ENCODE assay signal across 27 cellular contexts in the genomic region with DNA sequence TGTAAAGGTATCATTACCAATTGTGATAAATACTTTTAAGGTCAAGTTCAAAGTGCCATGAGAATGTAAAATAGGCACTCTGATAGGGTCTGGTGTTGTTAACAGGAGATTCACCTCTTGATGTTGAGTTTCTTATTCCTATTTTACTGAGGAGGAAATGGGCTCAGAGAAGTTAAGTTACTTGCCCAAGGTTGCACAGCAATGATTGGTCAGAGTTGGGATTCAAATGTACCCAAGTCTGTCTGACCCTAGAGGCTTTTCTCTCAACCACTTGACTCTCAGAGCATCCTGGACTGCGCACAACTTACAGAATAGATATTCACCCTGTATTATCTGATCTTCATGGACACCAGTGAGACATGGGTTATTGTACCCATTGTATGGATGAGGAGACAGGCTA. TPM values are rescaled to one million over a fixed set of nuclear protein-coding genes. Genes with fewer than 3 reads are reported as not detected.
"Had no signal": no experiment of that assay in that cellular context is flagged by ENCODE, and none has a peak within 500 bp of the region (broad histone marks: within the 10 kb centered on the region; RNA-seq: fewer than 3 reads in every experiment).

No MANE protein-coding gene starts in this region.

- H3K27me3 Mint-ChIP-seq: activated naive CD4-positive, alpha-beta T cell treated with anti-CD3 and anti-CD28 coated beads, Interleukin-2, amount 50 U/mL, for 24 hours had no signal

- FAIRE-seq: bronchial epithelial cell, RCC 7860 had no signal

- H3K4me3 Mint-ChIP-seq: activated CD8-positive, alpha-beta T cell treated with anti-CD3 and anti-CD28 coated beads, Interleukin-2, amount 10 ng/mL, durations not matched to agents 7 days and 5 days; activated naive CD4-positive, alpha-beta T cell treated with anti-CD3 and anti-CD28 coated beads, Interleukin-2, amount 50 U/mL, for 24 hours; activated T-cell treated with anti-CD3 and anti-CD28 coated beads, Interleukin-2, amount 50 U/mL, for 24 hours; activated T-helper 1 cell treated with anti-CD3 and anti-CD28 coated beads, Interleukin-12 subunit alpha, Interleukin-12 subunit beta, Interleukin-2, Interleukin-4 antibody, amounts not matched to agents 30 ng/mL and 10 ng/mL and 1 ng/mL, durations not matched to agents 14 hours and 24 hours and 36 hours had no signal

- DNase-seq: activated CD4-positive, alpha-beta T cell treated with anti-CD3 and anti-CD28 coated beads for 48 hours; activated CD4-positive, alpha-beta T cell treated with anti-CD3 and anti-CD28 coated beads, Interleukin-2, amount 50 U/mL, for 4 hours; activated CD4-positive, CD25-positive, alpha-beta regulatory T cell treated with anti-CD3 and anti-CD28 coated beads, Interleukin-2, amount 50 U/mL, for 72 hours; activated CD8-positive, alpha-beta memory T cell treated with anti-CD3 and anti-CD28 coated beads, Interleukin-2, amount 50 U/mL, for 48 hours; activated CD8-positive, alpha-beta T cell treated with anti-CD3 and anti-CD28 coated beads, Interleukin-2, amount 10 ng/mL, durations not matched to agents 7 days and 5 days; activated effector memory CD4-positive, alpha-beta T cell treated with Interleukin-2 at 50 U/mL for 16 hours; activated naive CD4-positive, alpha-beta T cell; activated T-cell treated with anti-CD3 and anti-CD28 coated beads, Interleukin-2, amount 50 U/mL, for 24 hours; body of pancreas; central memory CD4-positive, alpha-beta T cell; NCI-H1105 treated with DMSO at 0.1 percent for 48 hours; NCI-H146; NCI-H187 treated with DMSO at 0.1 percent for 48 hours; NCI-H2081 treated with DMSO at 0.1 percent for 48 hours; NCI-H446; NCI-H524; SHP77; SW 1271 had no signal

- H3K4me3 ChIP-seq: ascending aorta, body of pancreas, SJSA1 had no signal

- H3K9me3 Mint-ChIP-seq: activated naive CD4-positive, alpha-beta T cell treated with anti-CD3 and anti-CD28 coated beads, Interleukin-2, amount 50 U/mL, for 24 hours; activated T-cell treated with anti-CD3 and anti-CD28 coated beads, Interleukin-2, amount 50 U/mL, for 24 hours; activated T-helper 1 cell treated with anti-CD3 and anti-CD28 coated beads, Interleukin-12 subunit alpha, Interleukin-12 subunit beta, Interleukin-2, Interleukin-4 antibody, amounts not matched to agents 30 ng/mL and 10 ng/mL and 1 ng/mL, durations not matched to agents 14 hours and 24 hours and 36 hours had no signal

- ATAC-seq: activated CD8-positive, alpha-beta T cell treated with anti-CD3 and anti-CD28 coated beads, Interleukin-2, amount 10 ng/mL, durations not matched to agents 7 days and 5 days; body of pancreas; SK-N-SH treated with all-trans-retinoic acid at 6 μM for 48 hours had no signal

- H3K27ac Mint-ChIP-seq: activated CD8-positive, alpha-beta T cell treated with anti-CD3 and anti-CD28 coated beads, Interleukin-2, amount 10 ng/mL, durations not matched to agents 7 days and 5 days; activated naive CD4-positive, alpha-beta T cell treated with anti-CD3 and anti-CD28 coated beads, Interleukin-2, amount 50 U/mL, for 24 hours; activated T-cell treated with anti-CD3 and anti-CD28 coated beads, Interleukin-2, amount 50 U/mL, for 24 hours; activated T-helper 1 cell treated with anti-CD3 and anti-CD28 coated beads, Interleukin-12 subunit alpha, Interleukin-12 subunit beta, Interleukin-2, Interleukin-4 antibody, amounts not matched to agents 30 ng/mL and 10 ng/mL and 1 ng/mL, durations not matched to agents 14 hours and 24 hours and 36 hours had no signal

- H3K36me3 Mint-ChIP-seq: activated naive CD4-positive, alpha-beta T cell treated with anti-CD3 and anti-CD28 coated beads, Interleukin-2, amount 50 U/mL, for 24 hours had no signal

- H3K36me3 ChIP-seq: ascending aorta, SJSA1 had no signal

- H3K27ac ChIP-seq: ascending aorta, SJSA1 had no signal

- H3K9me3 ChIP-seq: ascending aorta, body of pancreas, SJSA1 had no signal

- H3K27me3 ChIP-seq: ascending aorta, body of pancreas, SJSA1 had no signal

RNA-seq across cellular contexts. Expression of a gene that starts 45.0 kb away (rescaled TPM):
- total RNA-seq: T-helper 1 cell treated with Interleukin-12 subunit alpha and Interleukin-12 subunit beta and Interleukin-4 antibody, amounts not matched to agents 30 ng/mL and 1 ng/mL, for 36 hours had no signal

RNA-seq across cellular contexts. Expression of a gene that starts 59.3 kb away (rescaled TPM):
- total RNA-seq: activated CD8-positive, alpha-beta T cell treated with anti-CD3 and anti-CD28 coated beads, Interleukin-2, amount 10 ng/mL, durations not matched to agents 7 days and 5 days; activated T-helper 1 cell treated with anti-CD3 and anti-CD28 coated beads, Interleukin-12 subunit alpha, Interleukin-12 subunit beta, Interleukin-2, Interleukin-4 antibody, amounts not matched to agents 30 ng/mL and 10 ng/mL and 1 ng/mL, durations not matched to agents 14 hours and 24 hours and 36 hours; ascending aorta; body of pancreas; chondrocyte; SJSA1; T-helper 1 cell treated with Interleukin-12 subunit alpha and Interleukin-12 subunit beta and Interleukin-4 antibody, amounts not matched to agents 30 ng/mL and 1 ng/mL, for 36 hours had no signal
